Comparison of ENCODE assay signal across 19 cellular contexts in genomic region chr17:6699997-6700947, GRCh38. TPM values are rescaled to one million over a fixed set of nuclear protein-coding genes. Genes with fewer than 3 reads are reported as not detected.
"Had no signal": no experiment of that assay in that cellular context is flagged by ENCODE, and none has a peak within 500 bp of the region (broad histone marks: within the 10 kb centered on the region; RNA-seq: fewer than 3 reads in every experiment).

No MANE protein-coding gene starts in this region.

- H3K36me3 ChIP-seq: cardiac muscle cell, gastrocnemius medialis, heart right ventricle, ovary, tibial artery, vagina, WERI-Rb-1 had no signal

- ATAC-seq: activated CD4-positive, alpha-beta T cell treated with anti-CD3 and anti-CD28 coated beads for 36 hours; activated naive CD4-positive, alpha-beta T cell treated with anti-CD3 and anti-CD28 coated beads, Interleukin-2, amount 50 U/mL, for 72 hours; gastrocnemius medialis; heart right ventricle; left colon; stimulated activated naive B cell treated with anti-CD40 and anti-IgM and Interleukin-4, amounts not matched to agents 10 μg/mL and 1 μg/mL and 100 μg/mL, for 72 hours had no signal

- H3K4me3 Mint-ChIP-seq: activated CD4-positive, alpha-beta memory T cell treated with anti-CD3 and anti-CD28 coated beads, Interleukin-2, amount 10 ng/mL, durations not matched to agents 7 days and 5 days; activated CD4-positive, alpha-beta T cell treated with anti-CD3 and anti-CD28 coated beads for 36 hours; activated T-cell treated with anti-CD3 and anti-CD28 coated beads, Interleukin-2, amount 50 U/mL, for 24 hours; nephron; stimulated activated naive B cell treated with anti-CD40 and anti-IgM and Interleukin-4, amounts not matched to agents 10 μg/mL and 1 μg/mL and 100 μg/mL, for 72 hours; T-helper 1 cell treated with Interleukin-12 subunit alpha and Interleukin-12 subunit beta and Interleukin-4 antibody, amounts not matched to agents 30 μg/mL and 1 μg/mL, for 36 hours had no signal

- H3K4me1 ChIP-seq: gastrocnemius medialis, heart right ventricle, tibial artery, vagina had no signal

- DNase-seq: activated CD4-positive, alpha-beta memory T cell treated with anti-CD3 and anti-CD28 coated beads, Interleukin-2, amount 10 ng/mL, durations not matched to agents 7 days and 5 days; activated CD4-positive, alpha-beta T cell treated with anti-CD3 and anti-CD28 coated beads for 36 hours; activated T-cell treated with anti-CD3 and anti-CD28 coated beads, Interleukin-2, amount 50 U/mL, for 24 hours; erythroblast; gastrocnemius medialis; heart right ventricle; left colon; ovary; stimulated activated CD4-positive, alpha-beta T cell treated with anti-CD3 and anti-CD28 coated beads, Interleukin-2, amount 100 ng/mL, for 48 hours; stimulated activated naive B cell treated with anti-CD40 and anti-IgM and Interleukin-4, amounts not matched to agents 10 μg/mL and 1 μg/mL and 100 μg/mL, for 72 hours; WERI-Rb-1 had no signal

- H3K27ac ChIP-seq: cardiac muscle cell, dorsolateral prefrontal cortex, gastrocnemius medialis, heart right ventricle, ovary, tibial artery, vagina, WERI-Rb-1 had no signal

- H3K36me3 Mint-ChIP-seq: activated naive CD4-positive, alpha-beta T cell treated with anti-CD3 and anti-CD28 coated beads, Interleukin-2, amount 50 U/mL, for 72 hours; stimulated activated naive B cell treated with anti-CD40 and anti-IgM and Interleukin-4, amounts not matched to agents 10 μg/mL and 1 μg/mL and 100 μg/mL, for 72 hours had no signal

- H3K4me1 Mint-ChIP-seq: activated CD4-positive, alpha-beta memory T cell treated with anti-CD3 and anti-CD28 coated beads, Interleukin-2, amount 10 ng/mL, durations not matched to agents 7 days and 5 days; activated CD4-positive, alpha-beta T cell treated with anti-CD3 and anti-CD28 coated beads for 36 hours; nephron had no signal

- H3K27me3 ChIP-seq: cardiac muscle cell, gastrocnemius medialis, ovary, vagina had no signal

- H3K9me3 ChIP-seq: gastrocnemius medialis, heart right ventricle, ovary, tibial artery, vagina had no signal

- H3K27me3 Mint-ChIP-seq: activated CD4-positive, alpha-beta memory T cell treated with anti-CD3 and anti-CD28 coated beads, Interleukin-2, amount 10 ng/mL, durations not matched to agents 7 days and 5 days had no signal

- H3K27ac Mint-ChIP-seq: activated CD4-positive, alpha-beta memory T cell treated with anti-CD3 and anti-CD28 coated beads, Interleukin-2, amount 10 ng/mL, durations not matched to agents 7 days and 5 days; activated CD4-positive, alpha-beta T cell treated with anti-CD3 and anti-CD28 coated beads for 36 hours; activated T-cell treated with anti-CD3 and anti-CD28 coated beads, Interleukin-2, amount 50 U/mL, for 24 hours; nephron; stimulated activated naive B cell treated with anti-CD40 and anti-IgM and Interleukin-4, amounts not matched to agents 10 μg/mL and 1 μg/mL and 100 μg/mL, for 72 hours; T-helper 1 cell treated with Interleukin-12 subunit alpha and Interleukin-12 subunit beta and Interleukin-4 antibody, amounts not matched to agents 30 μg/mL and 1 μg/mL, for 36 hours had no signal

- H3K9me3 Mint-ChIP-seq: activated CD4-positive, alpha-beta memory T cell treated with anti-CD3 and anti-CD28 coated beads, Interleukin-2, amount 10 ng/mL, durations not matched to agents 7 days and 5 days; activated naive CD4-positive, alpha-beta T cell treated with anti-CD3 and anti-CD28 coated beads, Interleukin-2, amount 50 U/mL, for 72 hours; activated T-cell treated with anti-CD3 and anti-CD28 coated beads, Interleukin-2, amount 50 U/mL, for 24 hours; nephron; stimulated activated naive B cell treated with anti-CD40 and anti-IgM and Interleukin-4, amounts not matched to agents 10 μg/mL and 1 μg/mL and 100 μg/mL, for 72 hours; T-helper 1 cell treated with Interleukin-12 subunit alpha and Interleukin-12 subunit beta and Interleukin-4 antibody, amounts not matched to agents 30 μg/mL and 1 μg/mL, for 36 hours had no signal

- H3K4me3 ChIP-seq: cardiac muscle cell, dorsolateral prefrontal cortex, gastrocnemius medialis, heart right ventricle, ovary, tibial artery, vagina had no signal

RNA-seq across cellular contexts. Expression of gene SLC13A5, which starts 12.9 kb away (rescaled TPM):
- total RNA-seq: activated CD4-positive, alpha-beta memory T cell treated with anti-CD3 and anti-CD28 coated beads, Interleukin-2, amount 10 ng/mL, durations not matched to agents 7 days and 5 days; activated CD4-positive, alpha-beta T cell treated with anti-CD3 and anti-CD28 coated beads for 36 hours; activated naive CD4-positive, alpha-beta T cell treated with anti-CD3 and anti-CD28 coated beads, Interleukin-2, amount 50 U/mL, for 72 hours; left colon; subcutaneous adipose tissue had no signal

RNA-seq across cellular contexts. Expression of gene XAF1, which starts 55.6 kb away (rescaled TPM):
- total RNA-seq: cardiac muscle cell had no signal
- polyA plus RNA-seq: cardiac muscle cell had no signal
